ENCODE assay signal across 9 cellular contexts in the genomic region with DNA sequence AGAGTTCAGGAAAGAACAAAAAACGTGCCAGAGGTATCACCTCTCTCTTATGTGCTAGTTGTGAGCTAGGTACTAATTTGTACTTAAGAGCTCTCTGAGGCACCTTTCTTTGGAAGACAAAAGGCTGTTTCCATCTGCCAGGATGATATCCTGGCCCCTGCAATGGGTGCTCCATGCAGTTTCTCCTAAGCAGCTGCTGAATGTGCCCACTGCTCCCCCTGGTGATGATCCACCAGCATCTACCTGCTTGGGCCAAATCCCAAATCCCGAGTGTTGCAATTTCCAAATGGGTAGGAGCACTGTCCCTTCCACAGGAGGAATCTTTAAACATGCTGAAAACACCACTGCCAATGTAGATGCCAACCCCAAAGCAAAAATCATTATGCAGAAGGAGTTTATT.
DNase-seq lines count a peak whose midpoint lies in the region; ATAC-seq, FAIRE-seq and TF ChIP-seq lines count a peak whose summit lies in the region.
"Had no signal": no experiment of that assay in that cellular context is flagged by ENCODE, and none has a peak within 500 bp of the region (broad histone marks: within the 10 kb centered on the region; RNA-seq: fewer than 3 reads in every experiment).

No MANE protein-coding gene starts in this region.

- no peak overlapping the region for H3K4me2 ChIP-seq in OCI-LY3 (ENCODE audit: low read length)

- 0 out of 2 replicates have a peak, but pooled peaks cover 7% of the 10 kb centered on the region for H3K27me3 ChIP-seq in OCI-LY3 (ENCODE audit: low read depth, low read length)
- H3K27me3 ChIP-seq in stomach = peaks cover 0 to 21% (median 0%) of the 10 kb centered on the region in 3 donors

- ATAC-seq in Right ventricle myocardium inferior (peak; percentile 42), GM21529 (IDR thresholded peaks at IDR 0.05; ENCODE audit: unreplicated experiment) (no peak)

- TF ChIP-seq CTCF in OCI-LY3 (IDR thresholded peaks at IDR 0.05; ENCODE audit: low read depth, low read length) (peak; percentile 27; the same call in 1 of the 2 replicates), stomach (IDR thresholded peaks at IDR 0.05) (peak in 5 of 7 experiments; percentile 30 to 81 (median 59))

- no peak for DNase-seq in Right ventricle myocardium inferior (ENCODE audit: missing footprints)
- no peak for DNase-seq in cardiac septum (ENCODE audit: low spot score)
- peak; percentile 6 for DNase-seq in glomerular visceral epithelial cell (ENCODE audit: extremely low spot score)
- peak; percentile 70 for DNase-seq in stomach
- DNase-seq in frontal cortex (ENCODE audit: low spot score in 2 of 2) = no peak
- no peak for DNase-seq in activated CD4-positive, CD25-positive, alpha-beta regulatory T cell (lab: John Stamatoyannopoulos, UW)

- H3K9me3 ChIP-seq in OCI-LY3 (ENCODE audit: insufficient read depth, low read length) = no peaks in the 10 kb centered on the region
- no peaks in the 10 kb centered on the region for H3K9me3 ChIP-seq in stomach

- WGBS in stomach, 5 donors = 16 to 27% (median 23%) methylated on average over 2 of the region's 2 CpGs

- H3K4me3 ChIP-seq in OCI-LY3 (ENCODE audit: low read length) (no peak overlapping the region), stomach (no peak overlapping the region)
- H3K4me3 ChIP-seq: skin epidermis had no signal

- no peaks in the 10 kb centered on the region for H3K79me2 ChIP-seq in OCI-LY3 (ENCODE audit: low read length)

- TF ChIP-seq EP300 in stomach (IDR thresholded peaks at IDR 0.05) = no peak

- H3K27ac ChIP-seq in OCI-LY3 (ENCODE audit: low read length) (no peak overlapping the region), stomach (no peak overlapping the region)
- H3K27ac ChIP-seq: skin epidermis had no signal

- H3K4me1 ChIP-seq in OCI-LY3 (ENCODE audit: low read length) (peaks cover under 1% of the 10 kb centered on the region; the same call in 1 of the 2 replicates), stomach (no peaks in the 10 kb centered on the region)

- no peak overlapping the region for H2AFZ ChIP-seq in OCI-LY3 (ENCODE audit: low read depth, low read length)

- H3K36me3 ChIP-seq in OCI-LY3 (replicated peaks; ENCODE audit: low read depth, low read length) (no peaks in the 10 kb centered on the region), stomach (no peaks in the 10 kb centered on the region)

- no peak for FAIRE-seq in frontal cortex (lab: Jason Lieb, UNC)

- intact Hi-C loops in Right ventricle myocardium inferior (cut with DNase I) = no loop called here
- intact Hi-C loops in cardiac septum (cut with DNase I) = loop anchor here (5.0 kb wide), 1 partner anchor 90 kb away; no protein-coding TSS in a partner anchor
- intact Hi-C loops in stomach (cut with DNase I; ENCODE audit: low total_unique reads) = loop anchor here (10.0 kb wide), 1 partner anchor 83 kb away; no protein-coding TSS in a partner anchor

- TF ChIP-seq POLR2A in stomach (IDR thresholded peaks at IDR 0.05) = no peak

- H3K9ac ChIP-seq in OCI-LY3 (ENCODE audit: low read length) = no peak overlapping the region

- H4K20me1 ChIP-seq in OCI-LY3 (ENCODE audit: insufficient read depth, low read length) = peaks cover 5% of the 10 kb centered on the region; the same call in 1 of the 2 replicates

Comparison
In these comparisons a context has a peak if more than half of its experiments do, and no peak if none do; other contexts are left out.
1. DNase-seq: peak in glomerular visceral epithelial cell (single experiment) and stomach (single experiment); none in Right ventricle myocardium inferior (single experiment), cardiac septum (single experiment), frontal cortex (0 of 2) and activated CD4-positive, CD25-positive, alpha-beta regulatory T cell (0 of 4).